Comparison of ENCODE assay signal across 1 cellular context in the genomic region with DNA sequence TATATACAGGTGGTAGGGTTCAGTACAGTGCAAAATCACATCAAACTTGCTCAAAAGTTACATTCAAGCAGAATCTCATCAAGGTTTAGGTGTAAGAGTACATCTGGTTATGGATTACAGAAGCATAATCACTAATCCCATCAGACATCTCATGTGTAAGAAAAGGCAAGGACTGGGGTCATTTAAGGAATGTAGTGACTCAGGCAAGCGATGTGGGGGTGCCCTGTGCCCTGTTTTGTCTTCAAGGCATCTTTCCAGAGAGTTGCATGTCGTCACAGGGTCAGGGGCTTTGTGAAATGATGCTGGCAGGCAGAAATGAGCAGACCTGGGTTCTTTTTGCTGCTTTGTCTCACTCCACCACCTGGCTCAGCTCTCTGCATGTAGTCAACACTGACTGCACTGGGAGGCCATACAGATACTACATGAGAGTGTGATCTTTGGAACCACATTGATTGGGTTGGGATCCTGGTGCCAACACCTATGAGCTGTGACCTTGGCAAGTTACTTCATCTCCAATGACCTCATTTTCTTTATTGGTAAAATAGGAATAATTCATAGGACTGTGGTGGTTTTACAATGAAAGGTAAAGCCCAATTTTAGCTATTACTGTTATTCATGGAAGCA.
TF ChIP-seq lines count a peak whose summit lies in the region.

No MANE protein-coding gene starts in this region.

TF ChIP-seq in liver, 16 proteins besides CTCF, POLR2A, EP300 and RAD21 (continued from another document):
- TF ChIP-seq ATF3 (IDR thresholded peaks at IDR 0.05) (peak; percentile 82), FOXA2 (IDR thresholded peaks at IDR 0.05) (peak; percentile 70), YY1 (IDR thresholded peaks at IDR 0.05) (peak; percentile 83), GABPA (IDR thresholded peaks at IDR 0.05 in 1 of 2, conservative IDR thresholded peaks at IDR 0.05 in 1 of 2) (peak in 1 of 2 donors; percentile 25), FOXA1 (IDR thresholded peaks at IDR 0.05) (peak; percentile 44), SP1 (IDR thresholded peaks at IDR 0.05) (peak; percentile 88), HNF4A (conservative IDR thresholded peaks at IDR 0.05) (peak; percentile 94 to 95)
- TF ChIP-seq, protein P1, sequence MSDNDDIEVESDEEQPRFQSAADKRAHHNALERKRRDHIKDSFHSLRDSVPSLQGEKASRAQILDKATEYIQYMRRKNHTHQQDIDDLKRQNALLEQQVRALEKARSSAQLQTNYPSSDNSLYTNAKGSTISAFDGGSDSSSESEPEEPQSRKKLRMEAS (IDR thresholded peaks at IDR 0.05) = peak; percentile 70
TF ChIP-seq in liver: peak in this region for 15.
